In the genomic region with DNA sequence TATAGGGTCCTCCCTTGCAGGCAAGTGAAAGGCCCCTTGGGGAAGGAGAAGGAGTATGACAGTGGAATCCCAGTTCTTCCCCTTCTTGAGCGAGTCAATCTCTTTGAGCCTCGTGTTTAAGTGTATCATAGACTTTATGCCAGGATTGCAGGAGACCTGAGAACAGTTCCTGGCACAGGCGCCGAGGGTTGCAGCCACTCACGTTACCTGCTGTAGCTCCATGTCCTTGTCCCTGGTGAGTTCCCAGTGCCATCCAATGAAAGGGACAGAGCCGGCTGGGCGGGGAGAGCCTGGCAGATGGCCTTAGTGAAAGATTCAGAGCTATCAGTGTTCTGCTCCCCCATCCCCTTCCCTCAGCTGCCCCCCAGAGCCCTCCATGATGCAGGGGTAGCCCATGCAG, we compare ENCODE assay signal across 18 cellular contexts.
"Had no signal": no experiment of that assay in that cellular context is flagged by ENCODE, and none has a peak within 500 bp of the region (broad histone marks: within the 10 kb centered on the region; RNA-seq: fewer than 3 reads in every experiment).

No MANE protein-coding gene starts in this region.

- H3K27ac Mint-ChIP-seq: activated T-cell treated with anti-CD3 and anti-CD28 coated beads, Interleukin-2, amount 50 U/mL, for 72 hours; memory B cell; stimulated activated naive CD8-positive, alpha-beta T cell treated with anti-CD3 and anti-CD28 coated beads, Interleukin-15, Interleukin-2, amounts not matched to agents 100 ng/mL and 50 ng/mL, for 24 hours; T-helper 1 cell treated with Interleukin-12 subunit alpha and Interleukin-12 subunit beta and Interleukin-4 antibody, amounts not matched to agents 30 μg/mL and 1 μg/mL, for 36 hours had no signal

- H3K4me3 Mint-ChIP-seq: activated T-cell treated with anti-CD3 and anti-CD28 coated beads, Interleukin-2, amount 50 U/mL, for 72 hours; central memory CD8-positive, alpha-beta T cell; memory B cell; naive B cell; stimulated activated naive CD8-positive, alpha-beta T cell treated with anti-CD3 and anti-CD28 coated beads, Interleukin-15, Interleukin-2, amounts not matched to agents 100 ng/mL and 50 ng/mL, for 24 hours; T-helper 1 cell treated with Interleukin-12 subunit alpha and Interleukin-12 subunit beta and Interleukin-4 antibody, amounts not matched to agents 30 μg/mL and 1 μg/mL, for 36 hours had no signal

- ATAC-seq: activated T-cell treated with anti-CD3 and anti-CD28 coated beads, Interleukin-2, amount 50 U/mL, for 72 hours; gastroesophageal sphincter; left ventricle myocardium superior had no signal

- DNase-seq: activated CD4-positive, alpha-beta T cell treated with anti-CD3 and anti-CD28 coated beads, Interleukin-2, amount 50 U/mL, for 1 hour; activated effector memory CD4-positive, alpha-beta T cell treated with anti-CD3 and anti-CD28 coated beads, Interleukin-2, amount 50 U/mL, for 16 hours; activated naive CD4-positive, alpha-beta T cell treated with anti-CD3 and anti-CD28 coated beads, Interleukin-2, amount 50 U/mL, for 16 hours; activated T-cell treated with anti-CD3 and anti-CD28 coated beads, Interleukin-2, amount 50 U/mL, for 72 hours; cortex of kidney; heart left ventricle; left ventricle myocardium superior; naive B cell; small intestine; stimulated activated CD4-positive, alpha-beta T cell treated with anti-CD3 and anti-CD28 coated beads, Interleukin-15, amount 100 ng/mL, for 24 hours; stimulated activated CD4-positive, alpha-beta T cell treated with anti-CD3 and anti-CD28 coated beads, Interleukin-2, amount 100 ng/mL, for 48 hours had no signal

- H3K27me3 Mint-ChIP-seq: central memory CD8-positive, alpha-beta T cell; memory B cell; naive B cell; stimulated activated naive CD8-positive, alpha-beta T cell treated with anti-CD3 and anti-CD28 coated beads, Interleukin-15, Interleukin-2, amounts not matched to agents 100 ng/mL and 50 ng/mL, for 24 hours had no signal

- H3K9me3 Mint-ChIP-seq: stimulated activated naive CD8-positive, alpha-beta T cell treated with anti-CD3 and anti-CD28 coated beads, Interleukin-15, Interleukin-2, amounts not matched to agents 100 ng/mL and 50 ng/mL, for 24 hours; T-helper 1 cell treated with Interleukin-12 subunit alpha and Interleukin-12 subunit beta and Interleukin-4 antibody, amounts not matched to agents 30 μg/mL and 1 μg/mL, for 36 hours had no signal

- H3K36me3 ChIP-seq: ascending aorta, gastroesophageal sphincter, heart left ventricle, tibial nerve had no signal

- H3K36me3 Mint-ChIP-seq: memory B cell, naive B cell had no signal

- H3K9me3 ChIP-seq: ascending aorta, gastroesophageal sphincter, heart left ventricle had no signal

- H3K27ac ChIP-seq: gastroesophageal sphincter, heart left ventricle had no signal

- H3K4me3 ChIP-seq: ascending aorta, gastroesophageal sphincter, heart left ventricle, tibial nerve had no signal

- H3K4me1 Mint-ChIP-seq: central memory CD8-positive, alpha-beta T cell; memory B cell; naive B cell had no signal

- H3K27me3 ChIP-seq: ascending aorta, gastroesophageal sphincter, tibial nerve had no signal
